27 cellular contexts compared by ENCODE assay signal in the genomic region with DNA sequence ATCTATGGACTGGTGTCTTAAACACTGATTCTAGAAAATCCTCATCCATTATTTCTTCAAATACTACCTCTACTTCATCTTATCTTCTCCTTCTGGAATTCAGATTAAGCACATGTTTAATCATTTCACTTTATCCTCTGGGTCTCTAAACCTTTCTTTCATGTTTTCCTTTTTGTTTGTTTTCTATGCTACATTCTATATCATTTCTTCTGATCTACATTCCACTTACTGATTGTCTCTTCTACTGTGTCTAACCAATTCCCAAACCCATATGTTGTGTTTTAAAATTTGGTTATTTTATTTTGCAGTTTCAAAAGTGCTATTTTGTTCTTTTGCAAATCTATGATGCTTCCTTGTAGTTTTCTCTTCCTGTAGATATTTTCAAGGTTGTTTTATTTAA. TPM values are rescaled to one million over a fixed set of nuclear protein-coding genes. Genes with fewer than 3 reads are reported as not detected.
A peak's percentile ranks its signal among the peaks of the same experiment; 100 is the strongest.
DNase-seq lines count a peak whose midpoint lies in the region; ATAC-seq, FAIRE-seq and TF ChIP-seq lines count a peak whose summit lies in the region.
"Had no signal": no experiment of that assay in that cellular context is flagged by ENCODE, and none has a peak within 500 bp of the region (broad histone marks: within the 10 kb centered on the region; RNA-seq: fewer than 3 reads in every experiment).

No MANE protein-coding gene starts in this region.

- no peak overlapping the region for H3K4me3 ChIP-seq in A549
- no peak overlapping the region for H3K4me3 ChIP-seq in CD4-positive, CD25-positive, alpha-beta regulatory T cell (ENCODE audit: low read depth, low read length)
- H3K4me3 ChIP-seq in K562: no peak overlapping the region
- H3K4me3 ChIP-seq: BLaER1 treated with 17β-estradiol and CSF1 and Interleukin-3, amounts not matched to agents 10 nM and 100 nM; GM12878 had no signal

- CTCF ChIA-PET in A549 (lab: Yijun Ruan, JAX) (interaction anchor here (0.8 kb wide), 1 partner anchor 12 kb away, joined by 3 read pairs; no protein-coding TSS in a partner anchor), K562 (lab: Yijun Ruan, JAX; ENCODE audit: low intra/inter-chr PET ratio) (no interaction called here)

- TF ChIP-seq POLR2A in A549 (IDR thresholded peaks at IDR 0.05; ENCODE audit: low read length) (no peak), K562 (conservative IDR thresholded peaks at IDR 0.05) (no peak)

- H3K9me3 Mint-ChIP-seq in activated T-cell treated with anti-CD3 and anti-CD28 coated beads, Interleukin-2, amount 50 U/mL, for 72 hours: peaks cover 0 to 8% of the 10 kb centered on the region in 2 donors
- peaks cover 0 to 1% (median 0%) of the 10 kb centered on the region in 7 donors for H3K9me3 Mint-ChIP-seq in CD4-positive, CD25-positive, alpha-beta regulatory T cell
- peaks cover 6% of the 10 kb centered on the region for H3K9me3 Mint-ChIP-seq in chondrocyte (ENCODE audit: low read depth)
- H3K9me3 Mint-ChIP-seq: CD4-positive, alpha-beta memory T cell; CD8-positive, alpha-beta memory T cell had no signal

- in situ Hi-C loops in K562 (cut with MboI): no loop called here

- FAIRE-seq in A549 (lab: Jason Lieb, UNC) (peak; percentile 54), K562 (lab: Jason Lieb, UNC) (no peak)
- FAIRE-seq: A204.1, GM12878 had no signal

- TF ChIP-seq EP300 in A549 (IDR thresholded peaks at IDR 0.05) (no peak), K562 (IDR thresholded peaks at IDR 0.05; ENCODE audit: low read length) (no peak)

- no peaks in the 10 kb centered on the region for H3K27me3 ChIP-seq in CD4-positive, CD25-positive, alpha-beta regulatory T cell (ENCODE audit: control insufficient read depth, insufficient read depth, low read length)
- no peaks in the 10 kb centered on the region for H3K27me3 ChIP-seq in K562 (ENCODE audit: control insufficient read depth in 2 of 2, insufficient read depth in 2 of 2, low read length in 2 of 2)
- H3K27me3 ChIP-seq: BLaER1 treated with 17β-estradiol and CSF1 and Interleukin-3, amounts not matched to agents 10 nM and 100 nM had no signal

- H3K36me3 ChIP-seq in CD4-positive, CD25-positive, alpha-beta regulatory T cell (ENCODE audit: control insufficient read depth, insufficient read depth, low read length): no peaks in the 10 kb centered on the region
- no peaks in the 10 kb centered on the region for H3K36me3 ChIP-seq in K562 (ENCODE audit: control insufficient read depth, insufficient read depth, low read length)
- H3K36me3 ChIP-seq: BLaER1 treated with 17β-estradiol and CSF1 and Interleukin-3, amounts not matched to agents 10 nM and 100 nM had no signal

- intact Hi-C loops in K562 (cut with micrococcal nuclease): no loop called here

- TF ChIP-seq CTCF in A549 (IDR thresholded peaks at IDR 0.05) (no peak), K562 (IDR thresholded peaks at IDR 0.05 in 2 of 3, conservative IDR thresholded peaks at IDR 0.05 in 1 of 3; ENCODE audit: insufficient read depth in 2 of 3, low read depth in 1 of 3, low read length in 3 of 3) (no peak), chondrocyte (IDR thresholded peaks at IDR 0.05) (no peak)

- H3K9me3 ChIP-seq in A549 (no peaks in the 10 kb centered on the region), K562 (replicated peaks; ENCODE audit: control insufficient read depth, insufficient read depth, low read depth, low read length) (no peaks in the 10 kb centered on the region)
- no peaks in the 10 kb centered on the region for H3K9me3 ChIP-seq in CD4-positive, CD25-positive, alpha-beta regulatory T cell (ENCODE audit: control insufficient read depth in 2 of 2, low read length in 2 of 2)

- H3K4me1 ChIP-seq in A549 (no peaks in the 10 kb centered on the region), K562 (replicated peaks in 1 of 2; ENCODE audit: control insufficient read depth in 2 of 2, insufficient read depth in 2 of 2, low read length in 2 of 2) (no peaks in the 10 kb centered on the region; a peak in 1 of 5 replicates)
- peaks cover 15% of the 10 kb centered on the region for H3K4me1 ChIP-seq in CD4-positive, CD25-positive, alpha-beta regulatory T cell (ENCODE audit: control insufficient read depth, insufficient read depth, low read length, poor library complexity, severe bottlenecking)
- H3K4me1 ChIP-seq: BLaER1 treated with 17β-estradiol and CSF1 and Interleukin-3, amounts not matched to agents 10 nM and 100 nM had no signal

- no peak overlapping the region for H3K4me3 Mint-ChIP-seq in activated T-cell treated with anti-CD3 and anti-CD28 coated beads, Interleukin-2, amount 50 U/mL, for 72 hours
- H3K4me3 Mint-ChIP-seq in CD4-positive, CD25-positive, alpha-beta regulatory T cell: peak overlapping the region in 1 of 4 donors; percentile 19
- no peak overlapping the region for H3K4me3 Mint-ChIP-seq in chondrocyte (ENCODE audit: unreplicated experiment)
- H3K4me3 Mint-ChIP-seq: B cell; CD4-positive, alpha-beta memory T cell; CD8-positive, alpha-beta memory T cell had no signal

- H3K4me2 ChIP-seq in A549: no peak overlapping the region
- no peak overlapping the region for H3K4me2 ChIP-seq in K562 (ENCODE audit: insufficient read depth, low read length)
- H3K4me2 ChIP-seq: BLaER1 treated with 17β-estradiol and CSF1 and Interleukin-3, amounts not matched to agents 10 nM and 100 nM had no signal

- H3K9ac ChIP-seq in K562 (ENCODE audit: insufficient read depth in 1 of 2, low read depth in 2 of 2, low read length in 2 of 2): no peak overlapping the region
- H3K9ac ChIP-seq: BLaER1 treated with 17β-estradiol and CSF1 and Interleukin-3, amounts not matched to agents 10 nM and 100 nM had no signal

- H4K20me1 ChIP-seq in K562 (replicated peaks; ENCODE audit: control insufficient read depth, insufficient read depth, low read length): no peaks in the 10 kb centered on the region
- H4K20me1 ChIP-seq: BLaER1 treated with 17β-estradiol and CSF1 and Interleukin-3, amounts not matched to agents 10 nM and 100 nM had no signal

- no peaks in the 10 kb centered on the region for H3K79me2 ChIP-seq in K562 (ENCODE audit: control insufficient read depth, insufficient read depth, low read length)

- peaks cover 15 to 16% of the 10 kb centered on the region in 2 donors for H3K36me3 Mint-ChIP-seq in activated T-cell treated with anti-CD3 and anti-CD28 coated beads, Interleukin-2, amount 50 U/mL, for 72 hours (ENCODE audit: insufficient read depth in 2 of 2)
- peaks cover 3% of the 10 kb centered on the region for H3K36me3 Mint-ChIP-seq in CD4-positive, CD25-positive, alpha-beta regulatory T cell
- H3K36me3 Mint-ChIP-seq in chondrocyte (ENCODE audit: low read depth): peaks cover 3% of the 10 kb centered on the region

- TF ChIP-seq RAD21 in A549 (conservative IDR thresholded peaks at IDR 0.05 in 1 of 2, IDR thresholded peaks at IDR 0.05 in 1 of 2): no peak
- no peak for TF ChIP-seq RAD21 in K562 (CRISPR knock-in tag; conservative IDR thresholded peaks at IDR 0.05 in 1 of 2, IDR thresholded peaks at IDR 0.05 in 1 of 2)

- H3K9me1 ChIP-seq in K562 (ENCODE audit: control insufficient read depth, insufficient read depth, low read length): no peaks in the 10 kb centered on the region

- ATAC-seq in activated T-cell treated with anti-CD3 and anti-CD28 coated beads, Interleukin-2, amount 50 U/mL, for 72 hours (replicated peaks in 1 of 2): no peak
- ATAC-seq in A549 (no peak), K562 (no peak)
- ATAC-seq in CD4-positive, CD25-positive, alpha-beta regulatory T cell (ENCODE audit: low read depth in 2 of 2): no peak
- ATAC-seq: GM12878 had no signal

- H2AFZ ChIP-seq in K562 (ENCODE audit: low read depth, low read length): no peak overlapping the region

- H3K27me3 Mint-ChIP-seq in activated T-cell treated with anti-CD3 and anti-CD28 coated beads, Interleukin-2, amount 50 U/mL, for 72 hours (ENCODE audit: low read depth): peaks cover 9% of the 10 kb centered on the region
- no peaks in the 10 kb centered on the region for H3K27me3 Mint-ChIP-seq in CD4-positive, CD25-positive, alpha-beta regulatory T cell
- H3K27me3 Mint-ChIP-seq in chondrocyte (ENCODE audit: low read depth): peaks cover 2% of the 10 kb centered on the region
- H3K27me3 Mint-ChIP-seq: B cell; CD4-positive, alpha-beta memory T cell had no signal

- H3K27ac ChIP-seq in A549 (no peak overlapping the region), K562 (ENCODE audit: extremely low read depth, low read depth, low read length) (no peak overlapping the region)
- no peak overlapping the region for H3K27ac ChIP-seq in CD4-positive, CD25-positive, alpha-beta regulatory T cell (ENCODE audit: insufficient read depth, low read length, poor library complexity, severe bottlenecking)
- H3K27ac ChIP-seq: BLaER1 treated with 17β-estradiol and CSF1 and Interleukin-3, amounts not matched to agents 10 nM and 100 nM; C4-2B had no signal

- DNase-seq in activated T-cell treated with anti-CD3 and anti-CD28 coated beads, Interleukin-2, amount 50 U/mL, for 72 hours: no peak
- no peak for DNase-seq in activated T-cell treated with anti-CD3 and anti-CD28 coated beads, Interleukin-2, amount 50 U/mL, for 48 hours
- DNase-seq in A549 (ENCODE audit: low read depth in 1 of 2, low spot score in 1 of 2) (no peak), K562 (ENCODE audit: extremely low read depth in 1 of 4, low spot score in 3 of 4) (no peak), chondrocyte (ENCODE audit: low spot score) (no peak), putamen (ENCODE audit: low spot score) (no peak)
- no peak for DNase-seq in CD4-positive, CD25-positive, alpha-beta regulatory T cell
- no peak for DNase-seq in activated naive CD4-positive, alpha-beta T cell treated with anti-CD3 and anti-CD28 coated beads, Interleukin-2, amount 50 U/mL, for 16 hours
- DNase-seq: 8988T; AML-193; CD4-positive, alpha-beta memory T cell; CD8-positive, alpha-beta memory T cell; COR-L47; DMS 273 treated with DMSO at 0.1 percent for 48 hours; DMS153; DMS53; DMS79; DND-41; EL; GDM1 had no signal

- peaks cover 15% of the 10 kb centered on the region for H3K4me1 Mint-ChIP-seq in activated T-cell treated with anti-CD3 and anti-CD28 coated beads, Interleukin-2, amount 50 U/mL, for 72 hours (ENCODE audit: low read depth)
- H3K4me1 Mint-ChIP-seq in CD4-positive, CD25-positive, alpha-beta regulatory T cell: peaks cover 16 to 21% (median 18%) of the 10 kb centered on the region in 4 donors
- H3K4me1 Mint-ChIP-seq in chondrocyte (ENCODE audit: low read depth): no peaks in the 10 kb centered on the region
- H3K4me1 Mint-ChIP-seq: B cell had no signal

- BruUV-seq in K562 (replicated peaks; lab: Mats Ljungman, UMichigan): no TSS peak

- peak overlapping the region; percentile 0 for H3K27ac Mint-ChIP-seq in activated T-cell treated with anti-CD3 and anti-CD28 coated beads, Interleukin-2, amount 50 U/mL, for 72 hours
- peak overlapping the region in 2 of 3 donors; percentile 1 to 57 for H3K27ac Mint-ChIP-seq in CD4-positive, CD25-positive, alpha-beta regulatory T cell
- no peak overlapping the region for H3K27ac Mint-ChIP-seq in chondrocyte (ENCODE audit: unreplicated experiment)
- H3K27ac Mint-ChIP-seq: B cell had no signal

- POLR2A ChIA-PET in A549 (lab: Yijun Ruan, JAX) (no interaction called here), K562 (lab: Yijun Ruan, JAX) (no interaction called here)

RNA-seq across cellular contexts. Expression of gene CCR4, which starts 31.7 kb away (rescaled TPM):
- 100 to 1,000 TPM in 1 of 2 donors, 10 to 100 TPM in 1; 56.3 to 112 TPM for total RNA-seq in activated T-cell treated with anti-CD3 and anti-CD28 coated beads, Interleukin-2, amount 50 U/mL, for 72 hours
- polyA plus RNA-seq in A549 (2011; rRNA removed) (0.03 TPM in 1 of 2 replicates, not detected in the other), A549 (2017; fragmentation: RNase III; extraction: RNeasy Plus Mini Kit Qiagen cat#74134 plus additional on column Dnase treatment) (not detected in 3 replicates), K562 (2011; rRNA removed) (0.27 and 0.47 TPM in 2 replicates), K562 (2014; fragmentation: Illumina TruSeq; extraction: Trizol) (0.28 and 0.33 TPM in 2 replicates), K562 (2014; fragmentation: Nextera tagmentation; extraction: Ambion mirVana) (under 1 TPM in 1 of 2 experiments, not detected in 1; 0.04 TPM), K562 (2014; rRNA removed) (0.19 and 0.20 TPM in 2 replicates)
- not detected in 2 replicates for polyA plus RNA-seq in A549 (2012; cell fraction: cytosol; rRNA removed)
- 0.01 and 0.02 TPM in 2 replicates for polyA plus RNA-seq in A549 (2012; cell fraction: nucleus; rRNA removed)
- 0.15 TPM in 1 of 2 replicates, not detected in the other for polyA minus RNA-seq in A549 (2011; rRNA and poly(A)+ RNA removed)
- total RNA-seq in CD4-positive, CD25-positive, alpha-beta regulatory T cell: 366 TPM
- polyA plus RNA-seq in CD4-positive, CD25-positive, alpha-beta regulatory T cell: 100 to 1,000 TPM in 1 of 4 donors, 10 to 100 TPM in 3; 80.8 to 109 (median 93.6) TPM
- 0.65 and 1.2 TPM in 2 replicates for total RNA-seq in K562 (2011; cell fraction: chromatin; rRNA removed; ENCODE audit: low replicate concordance)
- total RNA-seq in K562 (2011; cell fraction: nucleolus; rRNA removed): 0.83 and 0.92 TPM in 2 replicates
- 0.88 and 1.1 TPM in 2 replicates for total RNA-seq in K562 (2011; cell fraction: nucleoplasm; rRNA removed)
- total RNA-seq in K562 (2014; rRNA removed) (0.20 and 0.45 TPM in 2 replicates), K562 (2014; rRNA removed; fragmentation: Illumina TruSeq; extraction: Trizol) (0.22 and 0.45 TPM in 2 replicates), K562 (2015; rRNA removed; fragmentation: Illumina TruSeq; extraction: Trizol) (0.04 TPM in 1 of 2 replicates, not detected in the other), K562 (2021) (0.47 and 0.49 TPM in 2 replicates), chondrocyte (not detected in 3 replicates)
- 0.25 and 0.36 TPM in 2 replicates for polyA plus RNA-seq in K562 (2011; cell fraction: cytosol; rRNA removed)
- 0.17 and 0.21 TPM in 2 replicates for polyA plus RNA-seq in K562 (2011; cell fraction: nucleus; rRNA removed)
- 0.07 TPM in 2 replicates for polyA plus RNA-seq in K562 (2012)
- 0.39 and 0.77 TPM in 2 replicates for polyA minus RNA-seq in K562 (2011; rRNA and poly(A)+ RNA removed)
- 0.38 and 0.64 TPM in 2 replicates for polyA minus RNA-seq in K562 (2011; cell fraction: cytosol; rRNA and poly(A)+ RNA removed)
- 0.22 and 0.27 TPM in 2 replicates for polyA minus RNA-seq in K562 (2011; cell fraction: nucleus; rRNA and poly(A)+ RNA removed)
- total RNA-seq: Daoy had no signal
- polyA plus RNA-seq: BJ had no signal

Comparison
In these comparisons a context has a peak if more than half of its experiments do, and no peak if none do; other contexts are left out.
1. RNA of gene CCR4, which starts 31.7 kb away (total RNA-seq): 366 TPM in CD4-positive, CD25-positive, alpha-beta regulatory T cell (single experiment) and 56.3 to 112 TPM in activated T-cell treated with anti-CD3 and anti-CD28 coated beads, Interleukin-2, amount 50 U/mL, for 72 hours; 0.04 to 1.2 TPM in K562 and not detected in chondrocyte; every median in the first group is over 10 times any median in the second.